ENCODE assay signal across 1 cellular context in the genomic region with DNA sequence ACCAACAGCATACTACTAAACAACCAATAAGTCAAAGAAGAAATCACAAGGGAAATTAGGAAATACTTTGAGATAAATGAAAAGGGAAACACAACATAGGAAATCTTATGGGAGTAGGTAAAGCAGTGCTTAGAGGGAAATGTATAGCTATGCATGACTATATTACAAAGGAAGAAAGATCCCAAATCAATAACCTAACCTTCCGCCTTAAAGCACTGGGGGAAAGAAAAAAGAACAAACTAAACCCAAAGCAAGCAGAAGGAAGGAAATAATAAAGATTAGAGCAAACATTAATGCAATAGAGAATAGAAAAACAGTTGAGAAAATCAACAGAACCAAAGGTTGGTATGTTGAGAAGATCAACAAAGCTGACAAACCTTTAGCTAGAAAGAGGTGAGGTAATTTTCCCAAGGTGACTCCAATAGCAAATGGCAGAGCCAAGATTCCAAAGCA.
TF ChIP-seq lines count a peak whose summit lies in the region.

No MANE protein-coding gene starts in this region.

TF ChIP-seq in HepG2, 621 proteins besides CTCF, POLR2A, EP300 and RAD21 (continued from another document and continues in another):
- TF ChIP-seq GFI1 (CRISPR knock-in tag; IDR thresholded peaks at IDR 0.05; ENCODE audit: borderline replicate concordance), result peak; percentile 37; the same call in 1 of the 2 replicates
- no peak for TF ChIP-seq ZNF24 (IDR thresholded peaks at IDR 0.05)
- no peak for TF ChIP-seq ZNF530 (CRISPR knock-in tag; IDR thresholded peaks at IDR 0.05; ENCODE audit: low read depth)
- TF ChIP-seq, protein P1, sequence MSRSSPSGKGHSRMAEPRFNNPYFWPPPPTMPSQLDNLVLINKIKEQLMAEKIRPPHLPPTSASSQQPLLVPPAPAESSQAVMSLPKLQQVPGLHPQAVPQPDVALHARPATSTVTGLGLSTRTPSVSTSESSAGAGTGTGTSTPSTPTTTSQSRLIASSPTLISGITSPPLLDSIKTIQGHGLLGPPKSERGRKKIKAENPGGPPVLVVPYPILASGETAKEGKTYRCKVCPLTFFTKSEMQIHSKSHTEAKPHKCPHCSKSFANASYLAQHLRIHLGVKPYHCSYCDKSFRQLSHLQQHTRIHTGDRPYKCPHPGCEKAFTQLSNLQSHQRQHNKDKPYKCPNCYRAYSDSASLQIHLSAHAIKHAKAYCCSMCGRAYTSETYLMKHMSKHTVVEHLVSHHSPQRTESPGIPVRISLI (CRISPR knock-in tag; IDR thresholded peaks at IDR 0.05; ENCODE audit: borderline replicate concordance), result peak; percentile 61; the same call in 1 of the 2 replicates
- peak; percentile 85 for TF ChIP-seq PITX1 (CRISPR knock-in tag; IDR thresholded peaks at IDR 0.05)
- TF ChIP-seq STAG1 (CRISPR knock-in tag; IDR thresholded peaks at IDR 0.05), result no peak
- TF ChIP-seq, protein P2, sequence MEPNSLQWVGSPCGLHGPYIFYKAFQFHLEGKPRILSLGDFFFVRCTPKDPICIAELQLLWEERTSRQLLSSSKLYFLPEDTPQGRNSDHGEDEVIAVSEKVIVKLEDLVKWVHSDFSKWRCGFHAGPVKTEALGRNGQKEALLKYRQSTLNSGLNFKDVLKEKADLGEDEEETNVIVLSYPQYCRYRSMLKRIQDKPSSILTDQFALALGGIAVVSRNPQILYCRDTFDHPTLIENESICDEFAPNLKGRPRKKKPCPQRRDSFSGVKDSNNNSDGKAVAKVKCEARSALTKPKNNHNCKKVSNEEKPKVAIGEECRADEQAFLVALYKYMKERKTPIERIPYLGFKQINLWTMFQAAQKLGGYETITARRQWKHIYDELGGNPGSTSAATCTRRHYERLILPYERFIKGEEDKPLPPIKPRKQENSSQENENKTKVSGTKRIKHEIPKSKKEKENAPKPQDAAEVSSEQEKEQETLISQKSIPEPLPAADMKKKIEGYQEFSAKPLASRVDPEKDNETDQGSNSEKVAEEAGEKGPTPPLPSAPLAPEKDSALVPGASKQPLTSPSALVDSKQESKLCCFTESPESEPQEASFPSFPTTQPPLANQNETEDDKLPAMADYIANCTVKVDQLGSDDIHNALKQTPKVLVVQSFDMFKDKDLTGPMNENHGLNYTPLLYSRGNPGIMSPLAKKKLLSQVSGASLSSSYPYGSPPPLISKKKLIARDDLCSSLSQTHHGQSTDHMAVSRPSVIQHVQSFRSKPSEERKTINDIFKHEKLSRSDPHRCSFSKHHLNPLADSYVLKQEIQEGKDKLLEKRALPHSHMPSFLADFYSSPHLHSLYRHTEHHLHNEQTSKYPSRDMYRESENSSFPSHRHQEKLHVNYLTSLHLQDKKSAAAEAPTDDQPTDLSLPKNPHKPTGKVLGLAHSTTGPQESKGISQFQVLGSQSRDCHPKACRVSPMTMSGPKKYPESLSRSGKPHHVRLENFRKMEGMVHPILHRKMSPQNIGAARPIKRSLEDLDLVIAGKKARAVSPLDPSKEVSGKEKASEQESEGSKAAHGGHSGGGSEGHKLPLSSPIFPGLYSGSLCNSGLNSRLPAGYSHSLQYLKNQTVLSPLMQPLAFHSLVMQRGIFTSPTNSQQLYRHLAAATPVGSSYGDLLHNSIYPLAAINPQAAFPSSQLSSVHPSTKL (CRISPR knock-in tag; IDR thresholded peaks at IDR 0.05), result peak; percentile 68
- TF ChIP-seq, protein P3, sequence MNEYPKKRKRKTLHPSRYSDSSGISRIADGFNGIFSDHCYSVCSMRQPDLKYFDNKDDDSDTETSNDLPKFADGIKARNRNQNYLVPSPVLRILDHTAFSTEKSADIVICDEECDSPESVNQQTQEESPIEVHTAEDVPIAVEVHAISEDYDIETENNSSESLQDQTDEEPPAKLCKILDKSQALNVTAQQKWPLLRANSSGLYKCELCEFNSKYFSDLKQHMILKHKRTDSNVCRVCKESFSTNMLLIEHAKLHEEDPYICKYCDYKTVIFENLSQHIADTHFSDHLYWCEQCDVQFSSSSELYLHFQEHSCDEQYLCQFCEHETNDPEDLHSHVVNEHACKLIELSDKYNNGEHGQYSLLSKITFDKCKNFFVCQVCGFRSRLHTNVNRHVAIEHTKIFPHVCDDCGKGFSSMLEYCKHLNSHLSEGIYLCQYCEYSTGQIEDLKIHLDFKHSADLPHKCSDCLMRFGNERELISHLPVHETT (CRISPR knock-in tag; conservative IDR thresholded peaks at IDR 0.05), result no peak
- TF ChIP-seq, protein P4, sequence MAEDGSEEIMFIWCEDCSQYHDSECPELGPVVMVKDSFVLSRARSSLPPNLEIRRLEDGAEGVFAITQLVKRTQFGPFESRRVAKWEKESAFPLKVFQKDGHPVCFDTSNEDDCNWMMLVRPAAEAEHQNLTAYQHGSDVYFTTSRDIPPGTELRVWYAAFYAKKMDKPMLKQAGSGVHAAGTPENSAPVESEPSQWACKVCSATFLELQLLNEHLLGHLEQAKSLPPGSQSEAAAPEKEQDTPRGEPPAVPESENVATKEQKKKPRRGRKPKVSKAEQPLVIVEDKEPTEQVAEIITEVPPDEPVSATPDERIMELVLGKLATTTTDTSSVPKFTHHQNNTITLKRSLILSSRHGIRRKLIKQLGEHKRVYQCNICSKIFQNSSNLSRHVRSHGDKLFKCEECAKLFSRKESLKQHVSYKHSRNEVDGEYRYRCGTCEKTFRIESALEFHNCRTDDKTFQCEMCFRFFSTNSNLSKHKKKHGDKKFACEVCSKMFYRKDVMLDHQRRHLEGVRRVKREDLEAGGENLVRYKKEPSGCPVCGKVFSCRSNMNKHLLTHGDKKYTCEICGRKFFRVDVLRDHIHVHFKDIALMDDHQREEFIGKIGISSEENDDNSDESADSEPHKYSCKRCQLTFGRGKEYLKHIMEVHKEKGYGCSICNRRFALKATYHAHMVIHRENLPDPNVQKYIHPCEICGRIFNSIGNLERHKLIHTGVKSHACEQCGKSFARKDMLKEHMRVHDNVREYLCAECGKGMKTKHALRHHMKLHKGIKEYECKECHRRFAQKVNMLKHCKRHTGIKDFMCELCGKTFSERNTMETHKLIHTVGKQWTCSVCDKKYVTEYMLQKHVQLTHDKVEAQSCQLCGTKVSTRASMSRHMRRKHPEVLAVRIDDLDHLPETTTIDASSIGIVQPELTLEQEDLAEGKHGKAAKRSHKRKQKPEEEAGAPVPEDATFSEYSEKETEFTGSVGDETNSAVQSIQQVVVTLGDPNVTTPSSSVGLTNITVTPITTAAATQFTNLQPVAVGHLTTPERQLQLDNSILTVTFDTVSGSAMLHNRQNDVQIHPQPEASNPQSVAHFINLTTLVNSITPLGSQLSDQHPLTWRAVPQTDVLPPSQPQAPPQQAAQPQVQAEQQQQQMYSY (CRISPR knock-in tag; IDR thresholded peaks at IDR 0.05), result no peak
- TF ChIP-seq ELF3 (CRISPR knock-in tag; IDR thresholded peaks at IDR 0.05), result peak; percentile 51; the same call in 1 of the 2 replicates
- no peak for TF ChIP-seq MTA3 (CRISPR knock-in tag; IDR thresholded peaks at IDR 0.05)
- peak; percentile 47; the same call in 1 of the 2 replicates for TF ChIP-seq NCOR1 (IDR thresholded peaks at IDR 0.05; ENCODE audit: borderline replicate concordance, low read length)
- no peak for TF ChIP-seq SRSF9 (IDR thresholded peaks at IDR 0.05; ENCODE audit: borderline replicate concordance, insufficient read depth, low read depth, low read length, poor library complexity, severe bottlenecking)
- no peak for TF ChIP-seq HDAC6 (IDR thresholded peaks at IDR 0.05; ENCODE audit: low read depth, low read length)
- no peak; the same call in 1 of the 2 replicates for TF ChIP-seq KDM1A (CRISPR knock-in tag; IDR thresholded peaks at IDR 0.05)
- TF ChIP-seq ZNF496 (CRISPR knock-in tag; IDR thresholded peaks at IDR 0.05; ENCODE audit: insufficient replicate concordance), result no peak
- no peak for TF ChIP-seq RFX1 (IDR thresholded peaks at IDR 0.05)
- TF ChIP-seq TMF1 (CRISPR knock-in tag; IDR thresholded peaks at IDR 0.05; ENCODE audit: low read depth), result no peak
- no peak for TF ChIP-seq ZNF124 (CRISPR knock-in tag; IDR thresholded peaks at IDR 0.05)
- TF ChIP-seq ZFP90 (CRISPR knock-in tag; IDR thresholded peaks at IDR 0.05; ENCODE audit: borderline replicate concordance), result peak; percentile 100
- TF ChIP-seq ZNF83 (CRISPR knock-in tag; IDR thresholded peaks at IDR 0.05; ENCODE audit: borderline replicate concordance), result no peak
- TF ChIP-seq, protein P5, sequence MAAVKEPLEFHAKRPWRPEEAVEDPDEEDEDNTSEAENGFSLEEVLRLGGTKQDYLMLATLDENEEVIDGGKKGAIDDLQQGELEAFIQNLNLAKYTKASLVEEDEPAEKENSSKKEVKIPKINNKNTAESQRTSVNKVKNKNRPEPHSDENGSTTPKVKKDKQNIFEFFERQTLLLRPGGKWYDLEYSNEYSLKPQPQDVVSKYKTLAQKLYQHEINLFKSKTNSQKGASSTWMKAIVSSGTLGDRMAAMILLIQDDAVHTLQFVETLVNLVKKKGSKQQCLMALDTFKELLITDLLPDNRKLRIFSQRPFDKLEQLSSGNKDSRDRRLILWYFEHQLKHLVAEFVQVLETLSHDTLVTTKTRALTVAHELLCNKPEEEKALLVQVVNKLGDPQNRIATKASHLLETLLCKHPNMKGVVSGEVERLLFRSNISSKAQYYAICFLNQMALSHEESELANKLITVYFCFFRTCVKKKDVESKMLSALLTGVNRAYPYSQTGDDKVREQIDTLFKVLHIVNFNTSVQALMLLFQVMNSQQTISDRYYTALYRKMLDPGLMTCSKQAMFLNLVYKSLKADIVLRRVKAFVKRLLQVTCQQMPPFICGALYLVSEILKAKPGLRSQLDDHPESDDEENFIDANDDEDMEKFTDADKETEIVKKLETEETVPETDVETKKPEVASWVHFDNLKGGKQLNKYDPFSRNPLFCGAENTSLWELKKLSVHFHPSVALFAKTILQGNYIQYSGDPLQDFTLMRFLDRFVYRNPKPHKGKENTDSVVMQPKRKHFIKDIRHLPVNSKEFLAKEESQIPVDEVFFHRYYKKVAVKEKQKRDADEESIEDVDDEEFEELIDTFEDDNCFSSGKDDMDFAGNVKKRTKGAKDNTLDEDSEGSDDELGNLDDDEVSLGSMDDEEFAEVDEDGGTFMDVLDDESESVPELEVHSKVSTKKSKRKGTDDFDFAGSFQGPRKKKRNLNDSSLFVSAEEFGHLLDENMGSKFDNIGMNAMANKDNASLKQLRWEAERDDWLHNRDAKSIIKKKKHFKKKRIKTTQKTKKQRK (IDR thresholded peaks at IDR 0.05; ENCODE audit: low read length), result no peak
- no peak for TF ChIP-seq ISX (CRISPR knock-in tag; conservative IDR thresholded peaks at IDR 0.05)
- TF ChIP-seq SOX5 (CRISPR knock-in tag; IDR thresholded peaks at IDR 0.05; ENCODE audit: borderline replicate concordance), result peak; percentile 67; the same call in 1 of the 2 replicates
- no peak for TF ChIP-seq KLF11 (CRISPR knock-in tag; IDR thresholded peaks at IDR 0.05)
- TF ChIP-seq, protein P6, sequence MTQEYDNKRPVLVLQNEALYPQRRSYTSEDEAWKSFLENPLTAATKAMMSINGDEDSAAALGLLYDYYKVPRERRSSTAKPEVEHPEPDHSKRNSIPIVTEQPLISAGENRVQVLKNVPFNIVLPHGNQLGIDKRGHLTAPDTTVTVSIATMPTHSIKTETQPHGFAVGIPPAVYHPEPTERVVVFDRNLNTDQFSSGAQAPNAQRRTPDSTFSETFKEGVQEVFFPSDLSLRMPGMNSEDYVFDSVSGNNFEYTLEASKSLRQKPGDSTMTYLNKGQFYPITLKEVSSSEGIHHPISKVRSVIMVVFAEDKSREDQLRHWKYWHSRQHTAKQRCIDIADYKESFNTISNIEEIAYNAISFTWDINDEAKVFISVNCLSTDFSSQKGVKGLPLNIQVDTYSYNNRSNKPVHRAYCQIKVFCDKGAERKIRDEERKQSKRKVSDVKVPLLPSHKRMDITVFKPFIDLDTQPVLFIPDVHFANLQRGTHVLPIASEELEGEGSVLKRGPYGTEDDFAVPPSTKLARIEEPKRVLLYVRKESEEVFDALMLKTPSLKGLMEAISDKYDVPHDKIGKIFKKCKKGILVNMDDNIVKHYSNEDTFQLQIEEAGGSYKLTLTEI (CRISPR knock-in tag; conservative IDR thresholded peaks at IDR 0.05), result no peak
- TF ChIP-seq ZNF720 (CRISPR knock-in tag; IDR thresholded peaks at IDR 0.05), result no peak
- no peak for TF ChIP-seq SOX6 (IDR thresholded peaks at IDR 0.05)
- peak; percentile 43; the same call in 1 of the 2 replicates for TF ChIP-seq SOX6 (CRISPR knock-in tag; IDR thresholded peaks at IDR 0.05)
- no peak for TF ChIP-seq CENPT (CRISPR knock-in tag; IDR thresholded peaks at IDR 0.05; ENCODE audit: low read depth)
- TF ChIP-seq ZNF225 (CRISPR knock-in tag; IDR thresholded peaks at IDR 0.05), result no peak
- peak; percentile 45; the same call in 1 of the 2 replicates for TF ChIP-seq ATF1 (CRISPR knock-in tag; IDR thresholded peaks at IDR 0.05)
- peak; percentile 71 for TF ChIP-seq NCOA2 (CRISPR knock-in tag; IDR thresholded peaks at IDR 0.05)
- no peak for TF ChIP-seq MEIS2 (CRISPR knock-in tag; IDR thresholded peaks at IDR 0.05)
- TF ChIP-seq MXD4 (CRISPR knock-in tag; IDR thresholded peaks at IDR 0.05), result no peak
- TF ChIP-seq ZNF564 (CRISPR knock-in tag; IDR thresholded peaks at IDR 0.05), result no peak
- peak; percentile 79 for TF ChIP-seq ISL2 (CRISPR knock-in tag; IDR thresholded peaks at IDR 0.05)
- TF ChIP-seq, protein P7, sequence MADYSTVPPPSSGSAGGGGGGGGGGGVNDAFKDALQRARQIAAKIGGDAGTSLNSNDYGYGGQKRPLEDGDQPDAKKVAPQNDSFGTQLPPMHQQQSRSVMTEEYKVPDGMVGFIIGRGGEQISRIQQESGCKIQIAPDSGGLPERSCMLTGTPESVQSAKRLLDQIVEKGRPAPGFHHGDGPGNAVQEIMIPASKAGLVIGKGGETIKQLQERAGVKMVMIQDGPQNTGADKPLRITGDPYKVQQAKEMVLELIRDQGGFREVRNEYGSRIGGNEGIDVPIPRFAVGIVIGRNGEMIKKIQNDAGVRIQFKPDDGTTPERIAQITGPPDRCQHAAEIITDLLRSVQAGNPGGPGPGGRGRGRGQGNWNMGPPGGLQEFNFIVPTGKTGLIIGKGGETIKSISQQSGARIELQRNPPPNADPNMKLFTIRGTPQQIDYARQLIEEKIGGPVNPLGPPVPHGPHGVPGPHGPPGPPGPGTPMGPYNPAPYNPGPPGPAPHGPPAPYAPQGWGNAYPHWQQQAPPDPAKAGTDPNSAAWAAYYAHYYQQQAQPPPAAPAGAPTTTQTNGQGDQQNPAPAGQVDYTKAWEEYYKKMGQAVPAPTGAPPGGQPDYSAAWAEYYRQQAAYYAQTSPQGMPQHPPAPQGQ (CRISPR knock-in tag; IDR thresholded peaks at IDR 0.05; ENCODE audit: borderline replicate concordance), result no peak
- TF ChIP-seq ZNF446 (CRISPR knock-in tag; IDR thresholded peaks at IDR 0.05), result no peak
- 0 out of 2 replicates have a peak, but pooled peaks have one; percentile 33 for TF ChIP-seq FOXP1 (IDR thresholded peaks at IDR 0.05)
- peak; percentile 44; the same call in 1 of the 2 replicates for TF ChIP-seq FOXP1 (CRISPR knock-in tag; IDR thresholded peaks at IDR 0.05)
